17 cellular contexts compared by ENCODE assay signal in the genomic region with DNA sequence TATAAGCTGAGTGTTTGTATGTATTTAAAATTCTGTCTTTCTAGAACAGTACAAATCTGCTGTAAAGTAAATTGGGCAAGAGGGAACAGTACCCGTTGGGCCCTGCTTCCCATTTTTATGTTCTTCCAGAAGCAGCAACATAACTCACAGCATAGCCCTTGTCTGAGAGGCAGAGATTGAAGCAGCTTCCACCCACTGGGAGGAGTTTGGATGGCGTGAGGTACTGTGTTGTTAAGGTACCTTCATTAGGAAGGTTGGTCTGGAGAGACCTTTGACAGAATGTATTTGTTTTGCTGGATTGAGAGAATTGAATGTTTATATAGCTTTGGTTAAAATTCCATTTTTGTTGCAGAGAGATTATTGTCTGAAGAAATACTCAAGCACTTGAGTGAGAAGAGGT.
"Had no signal": no experiment of that assay in that cellular context is flagged by ENCODE, and none has a peak within 500 bp of the region (broad histone marks: within the 10 kb centered on the region; RNA-seq: fewer than 3 reads in every experiment).

No MANE protein-coding gene starts in this region.

- H3K27me3 ChIP-seq: cardiac muscle cell, colonic mucosa, tibial nerve had no signal

- H3K4me1 Mint-ChIP-seq: activated naive CD8-positive, alpha-beta T cell treated with anti-CD3 and anti-CD28 coated beads, Interleukin-2, amount 10 ng/mL, durations not matched to agents 7 days and 5 days; stimulated activated naive B cell treated with anti-CD40 and anti-IgM and Interleukin-4, amounts not matched to agents 10 μg/mL and 1 μg/mL and 100 μg/mL, for 72 hours had no signal

- H3K27ac ChIP-seq: cardiac muscle cell, colonic mucosa, tibial nerve, WERI-Rb-1 had no signal

- H3K4me3 Mint-ChIP-seq: activated CD8-positive, alpha-beta T cell treated with anti-CD3 and anti-CD28 coated beads for 36 hours; activated naive CD8-positive, alpha-beta T cell treated with anti-CD3 and anti-CD28 coated beads, Interleukin-2, amount 10 ng/mL, durations not matched to agents 7 days and 5 days; stimulated activated naive B cell treated with anti-CD40 and anti-IgM and Interleukin-4, amounts not matched to agents 10 μg/mL and 1 μg/mL and 100 μg/mL, for 72 hours had no signal

- FAIRE-seq: frontal cortex, keratinocyte had no signal

- H3K27me3 Mint-ChIP-seq: stimulated activated naive B cell treated with anti-CD40 and anti-IgM and Interleukin-4, amounts not matched to agents 10 μg/mL and 1 μg/mL and 100 μg/mL, for 72 hours had no signal

- DNase-seq: activated CD4-positive, alpha-beta T cell treated with anti-CD3 and anti-CD28 coated beads for 4 hours; activated CD8-positive, alpha-beta memory T cell treated with anti-CD3 and anti-CD28 coated beads, Interleukin-2, amount 50 U/mL, for 4 hours; activated CD8-positive, alpha-beta T cell treated with anti-CD3 and anti-CD28 coated beads for 36 hours; activated naive CD8-positive, alpha-beta T cell treated with anti-CD3 and anti-CD28 coated beads, Interleukin-2, amount 10 ng/mL, durations not matched to agents 7 days and 5 days; aorta; colonic mucosa; effector CD4-positive, alpha-beta T cell; left ventricle myocardium superior; posterior cingulate gyrus; right cardiac atrium; stimulated activated naive B cell treated with anti-CD40 and anti-IgM and Interleukin-4, amounts not matched to agents 10 μg/mL and 1 μg/mL and 100 μg/mL, for 72 hours; T-helper 1 cell; WERI-Rb-1 had no signal

- H3K9me3 ChIP-seq: colonic mucosa, tibial nerve had no signal

- H3K27ac Mint-ChIP-seq: activated CD8-positive, alpha-beta T cell treated with anti-CD3 and anti-CD28 coated beads for 36 hours; activated naive CD8-positive, alpha-beta T cell treated with anti-CD3 and anti-CD28 coated beads, Interleukin-2, amount 10 ng/mL, durations not matched to agents 7 days and 5 days; stimulated activated naive B cell treated with anti-CD40 and anti-IgM and Interleukin-4, amounts not matched to agents 10 μg/mL and 1 μg/mL and 100 μg/mL, for 72 hours had no signal

- H3K36me3 Mint-ChIP-seq: activated naive CD8-positive, alpha-beta T cell treated with anti-CD3 and anti-CD28 coated beads, Interleukin-2, amount 10 ng/mL, durations not matched to agents 7 days and 5 days; stimulated activated naive B cell treated with anti-CD40 and anti-IgM and Interleukin-4, amounts not matched to agents 10 μg/mL and 1 μg/mL and 100 μg/mL, for 72 hours had no signal

- H3K9me3 Mint-ChIP-seq: activated CD8-positive, alpha-beta T cell treated with anti-CD3 and anti-CD28 coated beads for 36 hours; activated naive CD8-positive, alpha-beta T cell treated with anti-CD3 and anti-CD28 coated beads, Interleukin-2, amount 10 ng/mL, durations not matched to agents 7 days and 5 days; stimulated activated naive B cell treated with anti-CD40 and anti-IgM and Interleukin-4, amounts not matched to agents 10 μg/mL and 1 μg/mL and 100 μg/mL, for 72 hours had no signal

- H3K36me3 ChIP-seq: cardiac muscle cell, colonic mucosa, tibial nerve, WERI-Rb-1 had no signal

- ATAC-seq: activated CD8-positive, alpha-beta T cell treated with anti-CD3 and anti-CD28 coated beads for 36 hours; left ventricle myocardium superior; right cardiac atrium; stimulated activated naive B cell treated with anti-CD40 and anti-IgM and Interleukin-4, amounts not matched to agents 10 μg/mL and 1 μg/mL and 100 μg/mL, for 72 hours had no signal

- H3K4me3 ChIP-seq: cardiac muscle cell, colonic mucosa, tibial nerve had no signal

- H3K4me1 ChIP-seq: colonic mucosa had no signal
